1 cellular context compared by ENCODE assay signal in the genomic region with DNA sequence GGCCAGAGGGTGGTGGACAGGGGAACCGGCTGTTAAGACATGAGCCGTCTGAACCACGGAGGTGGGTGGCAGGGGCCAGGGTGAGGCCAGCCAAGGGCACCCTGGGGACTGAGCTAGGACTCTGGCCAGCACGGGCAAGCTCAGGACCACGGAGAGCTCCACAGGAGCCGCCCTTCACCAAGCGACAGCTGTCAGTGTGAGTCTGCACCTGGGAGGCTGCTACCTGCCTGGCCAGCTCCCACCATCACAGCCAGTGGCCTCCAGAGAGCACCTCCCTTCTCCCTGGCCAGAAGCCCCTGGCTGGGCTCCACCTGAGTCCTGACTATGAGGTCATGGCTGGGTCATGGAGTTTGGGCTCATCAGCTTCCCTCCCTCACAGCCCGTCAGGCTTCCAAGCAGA.
TF ChIP-seq lines count a peak whose summit lies in the region.

No MANE protein-coding gene starts in this region.

TF ChIP-seq in HepG2, 621 proteins besides CTCF, POLR2A, EP300 and RAD21 (continued from another document):
- TF ChIP-seq NR2F2 (IDR thresholded peaks at IDR 0.05; ENCODE audit: borderline replicate concordance, low read depth) (no peak), ZNF253 (CRISPR knock-in tag; IDR thresholded peaks at IDR 0.05; ENCODE audit: borderline replicate concordance) (0 out of 2 replicates have a peak, but pooled peaks have one; percentile 22), HOXA9 (CRISPR knock-in tag; IDR thresholded peaks at IDR 0.05; ENCODE audit: borderline replicate concordance) (0 out of 2 replicates have a peak, but pooled peaks have one; percentile 51), MED13 (CRISPR knock-in tag; IDR thresholded peaks at IDR 0.05) (no peak), SALL2 (CRISPR knock-in tag; IDR thresholded peaks at IDR 0.05) (0 out of 2 replicates have a peak, but pooled peaks have one; percentile 41), ZSCAN29 (CRISPR knock-in tag; conservative IDR thresholded peaks at IDR 0.05) (no peak), HDAC2 (CRISPR knock-in tag; IDR thresholded peaks at IDR 0.05) (peak; percentile 79), NFIB (CRISPR knock-in tag; IDR thresholded peaks at IDR 0.05; ENCODE audit: borderline replicate concordance) (no peak), ARNTL (CRISPR knock-in tag; IDR thresholded peaks at IDR 0.05) (0 out of 2 replicates have a peak, but pooled peaks have one; percentile 41), SP4 (CRISPR knock-in tag; IDR thresholded peaks at IDR 0.05) (peak; percentile 49; the same call in 1 of the 2 replicates), CBX5 (CRISPR knock-in tag; IDR thresholded peaks at IDR 0.05; ENCODE audit: borderline replicate concordance) (0 out of 2 replicates have a peak, but pooled peaks have one; percentile 29), DNMT1 (CRISPR knock-in tag; IDR thresholded peaks at IDR 0.05) (no peak), ZNF292 (CRISPR knock-in tag; IDR thresholded peaks at IDR 0.05; ENCODE audit: borderline replicate concordance, low read depth) (0 out of 2 replicates have a peak, but pooled peaks have one; percentile 30), ZIK1 (CRISPR knock-in tag; IDR thresholded peaks at IDR 0.05; ENCODE audit: borderline replicate concordance, low read depth) (peak; percentile 72; the same call in 1 of the 2 replicates), NBN (conservative IDR thresholded peaks at IDR 0.05) (no peak), SAP130 (CRISPR knock-in tag; IDR thresholded peaks at IDR 0.05; ENCODE audit: low read depth) (peak; percentile 89), ZSCAN9 (CRISPR knock-in tag; IDR thresholded peaks at IDR 0.05; ENCODE audit: borderline replicate concordance) (peak; percentile 97), MBNL3 (CRISPR knock-in tag; conservative IDR thresholded peaks at IDR 0.05) (no peak), SYNCRIP (IDR thresholded peaks at IDR 0.05; ENCODE audit: insufficient read depth, low read depth, low read length) (no peak), HNRNPL (IDR thresholded peaks at IDR 0.05; ENCODE audit: low read depth, low read length) (0 out of 2 replicates have a peak, but pooled peaks have one; percentile 46), GTF2F1 (IDR thresholded peaks at IDR 0.05; ENCODE audit: low read length) (no peak), ARID2 (CRISPR knock-in tag; IDR thresholded peaks at IDR 0.05; ENCODE audit: borderline replicate concordance) (0 out of 2 replicates have a peak, but pooled peaks have one; percentile 33), IKZF4 (CRISPR knock-in tag; IDR thresholded peaks at IDR 0.05; ENCODE audit: borderline replicate concordance, low read depth, not compliant biosample characterization) (peak; percentile 80), ZNF235 (CRISPR knock-in tag; IDR thresholded peaks at IDR 0.05; ENCODE audit: borderline replicate concordance) (no peak), ZNF557 (CRISPR knock-in tag; IDR thresholded peaks at IDR 0.05) (0 out of 2 replicates have a peak, but pooled peaks have one; percentile 41), STAG1 (CRISPR knock-in tag; IDR thresholded peaks at IDR 0.05) (0 out of 2 replicates have a peak, but pooled peaks have one; percentile 4)
- TF ChIP-seq, protein P1, sequence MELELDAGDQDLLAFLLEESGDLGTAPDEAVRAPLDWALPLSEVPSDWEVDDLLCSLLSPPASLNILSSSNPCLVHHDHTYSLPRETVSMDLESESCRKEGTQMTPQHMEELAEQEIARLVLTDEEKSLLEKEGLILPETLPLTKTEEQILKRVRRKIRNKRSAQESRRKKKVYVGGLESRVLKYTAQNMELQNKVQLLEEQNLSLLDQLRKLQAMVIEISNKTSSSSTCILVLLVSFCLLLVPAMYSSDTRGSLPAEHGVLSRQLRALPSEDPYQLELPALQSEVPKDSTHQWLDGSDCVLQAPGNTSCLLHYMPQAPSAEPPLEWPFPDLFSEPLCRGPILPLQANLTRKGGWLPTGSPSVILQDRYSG (CRISPR knock-in tag; IDR thresholded peaks at IDR 0.05): no peak
- TF ChIP-seq, protein P2, sequence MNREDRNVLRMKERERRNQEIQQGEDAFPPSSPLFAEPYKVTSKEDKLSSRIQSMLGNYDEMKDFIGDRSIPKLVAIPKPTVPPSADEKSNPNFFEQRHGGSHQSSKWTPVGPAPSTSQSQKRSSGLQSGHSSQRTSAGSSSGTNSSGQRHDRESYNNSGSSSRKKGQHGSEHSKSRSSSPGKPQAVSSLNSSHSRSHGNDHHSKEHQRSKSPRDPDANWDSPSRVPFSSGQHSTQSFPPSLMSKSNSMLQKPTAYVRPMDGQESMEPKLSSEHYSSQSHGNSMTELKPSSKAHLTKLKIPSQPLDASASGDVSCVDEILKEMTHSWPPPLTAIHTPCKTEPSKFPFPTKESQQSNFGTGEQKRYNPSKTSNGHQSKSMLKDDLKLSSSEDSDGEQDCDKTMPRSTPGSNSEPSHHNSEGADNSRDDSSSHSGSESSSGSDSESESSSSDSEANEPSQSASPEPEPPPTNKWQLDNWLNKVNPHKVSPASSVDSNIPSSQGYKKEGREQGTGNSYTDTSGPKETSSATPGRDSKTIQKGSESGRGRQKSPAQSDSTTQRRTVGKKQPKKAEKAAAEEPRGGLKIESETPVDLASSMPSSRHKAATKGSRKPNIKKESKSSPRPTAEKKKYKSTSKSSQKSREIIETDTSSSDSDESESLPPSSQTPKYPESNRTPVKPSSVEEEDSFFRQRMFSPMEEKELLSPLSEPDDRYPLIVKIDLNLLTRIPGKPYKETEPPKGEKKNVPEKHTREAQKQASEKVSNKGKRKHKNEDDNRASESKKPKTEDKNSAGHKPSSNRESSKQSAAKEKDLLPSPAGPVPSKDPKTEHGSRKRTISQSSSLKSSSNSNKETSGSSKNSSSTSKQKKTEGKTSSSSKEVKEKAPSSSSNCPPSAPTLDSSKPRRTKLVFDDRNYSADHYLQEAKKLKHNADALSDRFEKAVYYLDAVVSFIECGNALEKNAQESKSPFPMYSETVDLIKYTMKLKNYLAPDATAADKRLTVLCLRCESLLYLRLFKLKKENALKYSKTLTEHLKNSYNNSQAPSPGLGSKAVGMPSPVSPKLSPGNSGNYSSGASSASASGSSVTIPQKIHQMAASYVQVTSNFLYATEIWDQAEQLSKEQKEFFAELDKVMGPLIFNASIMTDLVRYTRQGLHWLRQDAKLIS (CRISPR knock-in tag; IDR thresholded peaks at IDR 0.05): no peak
- TF ChIP-seq, protein P3, sequence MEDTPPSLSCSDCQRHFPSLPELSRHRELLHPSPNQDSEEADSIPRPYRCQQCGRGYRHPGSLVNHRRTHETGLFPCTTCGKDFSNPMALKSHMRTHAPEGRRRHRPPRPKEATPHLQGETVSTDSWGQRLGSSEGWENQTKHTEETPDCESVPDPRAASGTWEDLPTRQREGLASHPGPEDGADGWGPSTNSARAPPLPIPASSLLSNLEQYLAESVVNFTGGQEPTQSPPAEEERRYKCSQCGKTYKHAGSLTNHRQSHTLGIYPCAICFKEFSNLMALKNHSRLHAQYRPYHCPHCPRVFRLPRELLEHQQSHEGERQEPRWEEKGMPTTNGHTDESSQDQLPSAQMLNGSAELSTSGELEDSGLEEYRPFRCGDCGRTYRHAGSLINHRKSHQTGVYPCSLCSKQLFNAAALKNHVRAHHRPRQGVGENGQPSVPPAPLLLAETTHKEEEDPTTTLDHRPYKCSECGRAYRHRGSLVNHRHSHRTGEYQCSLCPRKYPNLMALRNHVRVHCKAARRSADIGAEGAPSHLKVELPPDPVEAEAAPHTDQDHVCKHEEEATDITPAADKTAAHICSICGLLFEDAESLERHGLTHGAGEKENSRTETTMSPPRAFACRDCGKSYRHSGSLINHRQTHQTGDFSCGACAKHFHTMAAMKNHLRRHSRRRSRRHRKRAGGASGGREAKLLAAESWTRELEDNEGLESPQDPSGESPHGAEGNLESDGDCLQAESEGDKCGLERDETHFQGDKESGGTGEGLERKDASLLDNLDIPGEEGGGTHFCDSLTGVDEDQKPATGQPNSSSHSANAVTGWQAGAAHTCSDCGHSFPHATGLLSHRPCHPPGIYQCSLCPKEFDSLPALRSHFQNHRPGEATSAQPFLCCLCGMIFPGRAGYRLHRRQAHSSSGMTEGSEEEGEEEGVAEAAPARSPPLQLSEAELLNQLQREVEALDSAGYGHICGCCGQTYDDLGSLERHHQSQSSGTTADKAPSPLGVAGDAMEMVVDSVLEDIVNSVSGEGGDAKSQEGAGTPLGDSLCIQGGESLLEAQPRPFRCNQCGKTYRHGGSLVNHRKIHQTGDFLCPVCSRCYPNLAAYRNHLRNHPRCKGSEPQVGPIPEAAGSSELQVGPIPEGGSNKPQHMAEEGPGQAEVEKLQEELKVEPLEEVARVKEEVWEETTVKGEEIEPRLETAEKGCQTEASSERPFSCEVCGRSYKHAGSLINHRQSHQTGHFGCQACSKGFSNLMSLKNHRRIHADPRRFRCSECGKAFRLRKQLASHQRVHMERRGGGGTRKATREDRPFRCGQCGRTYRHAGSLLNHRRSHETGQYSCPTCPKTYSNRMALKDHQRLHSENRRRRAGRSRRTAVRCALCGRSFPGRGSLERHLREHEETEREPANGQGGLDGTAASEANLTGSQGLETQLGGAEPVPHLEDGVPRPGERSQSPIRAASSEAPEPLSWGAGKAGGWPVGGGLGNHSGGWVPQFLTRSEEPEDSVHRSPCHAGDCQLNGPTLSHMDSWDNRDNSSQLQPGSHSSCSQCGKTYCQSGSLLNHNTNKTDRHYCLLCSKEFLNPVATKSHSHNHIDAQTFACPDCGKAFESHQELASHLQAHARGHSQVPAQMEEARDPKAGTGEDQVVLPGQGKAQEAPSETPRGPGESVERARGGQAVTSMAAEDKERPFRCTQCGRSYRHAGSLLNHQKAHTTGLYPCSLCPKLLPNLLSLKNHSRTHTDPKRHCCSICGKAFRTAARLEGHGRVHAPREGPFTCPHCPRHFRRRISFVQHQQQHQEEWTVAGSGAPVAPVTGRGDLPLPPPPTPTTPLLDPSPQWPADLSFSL (CRISPR knock-in tag; IDR thresholded peaks at IDR 0.05): no peak
- TF ChIP-seq, protein P4, sequence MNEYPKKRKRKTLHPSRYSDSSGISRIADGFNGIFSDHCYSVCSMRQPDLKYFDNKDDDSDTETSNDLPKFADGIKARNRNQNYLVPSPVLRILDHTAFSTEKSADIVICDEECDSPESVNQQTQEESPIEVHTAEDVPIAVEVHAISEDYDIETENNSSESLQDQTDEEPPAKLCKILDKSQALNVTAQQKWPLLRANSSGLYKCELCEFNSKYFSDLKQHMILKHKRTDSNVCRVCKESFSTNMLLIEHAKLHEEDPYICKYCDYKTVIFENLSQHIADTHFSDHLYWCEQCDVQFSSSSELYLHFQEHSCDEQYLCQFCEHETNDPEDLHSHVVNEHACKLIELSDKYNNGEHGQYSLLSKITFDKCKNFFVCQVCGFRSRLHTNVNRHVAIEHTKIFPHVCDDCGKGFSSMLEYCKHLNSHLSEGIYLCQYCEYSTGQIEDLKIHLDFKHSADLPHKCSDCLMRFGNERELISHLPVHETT (CRISPR knock-in tag; conservative IDR thresholded peaks at IDR 0.05): peak; percentile 67; the same call in 1 of the 2 replicates
- TF ChIP-seq, protein P5, sequence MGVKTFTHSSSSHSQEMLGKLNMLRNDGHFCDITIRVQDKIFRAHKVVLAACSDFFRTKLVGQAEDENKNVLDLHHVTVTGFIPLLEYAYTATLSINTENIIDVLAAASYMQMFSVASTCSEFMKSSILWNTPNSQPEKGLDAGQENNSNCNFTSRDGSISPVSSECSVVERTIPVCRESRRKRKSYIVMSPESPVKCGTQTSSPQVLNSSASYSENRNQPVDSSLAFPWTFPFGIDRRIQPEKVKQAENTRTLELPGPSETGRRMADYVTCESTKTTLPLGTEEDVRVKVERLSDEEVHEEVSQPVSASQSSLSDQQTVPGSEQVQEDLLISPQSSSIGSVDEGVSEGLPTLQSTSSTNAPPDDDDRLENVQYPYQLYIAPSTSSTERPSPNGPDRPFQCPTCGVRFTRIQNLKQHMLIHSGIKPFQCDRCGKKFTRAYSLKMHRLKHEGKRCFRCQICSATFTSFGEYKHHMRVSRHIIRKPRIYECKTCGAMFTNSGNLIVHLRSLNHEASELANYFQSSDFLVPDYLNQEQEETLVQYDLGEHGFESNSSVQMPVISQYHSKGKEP (CRISPR knock-in tag; IDR thresholded peaks at IDR 0.05): peak; percentile 82; the same call in 1 of the 2 replicates
- TF ChIP-seq, protein P6, sequence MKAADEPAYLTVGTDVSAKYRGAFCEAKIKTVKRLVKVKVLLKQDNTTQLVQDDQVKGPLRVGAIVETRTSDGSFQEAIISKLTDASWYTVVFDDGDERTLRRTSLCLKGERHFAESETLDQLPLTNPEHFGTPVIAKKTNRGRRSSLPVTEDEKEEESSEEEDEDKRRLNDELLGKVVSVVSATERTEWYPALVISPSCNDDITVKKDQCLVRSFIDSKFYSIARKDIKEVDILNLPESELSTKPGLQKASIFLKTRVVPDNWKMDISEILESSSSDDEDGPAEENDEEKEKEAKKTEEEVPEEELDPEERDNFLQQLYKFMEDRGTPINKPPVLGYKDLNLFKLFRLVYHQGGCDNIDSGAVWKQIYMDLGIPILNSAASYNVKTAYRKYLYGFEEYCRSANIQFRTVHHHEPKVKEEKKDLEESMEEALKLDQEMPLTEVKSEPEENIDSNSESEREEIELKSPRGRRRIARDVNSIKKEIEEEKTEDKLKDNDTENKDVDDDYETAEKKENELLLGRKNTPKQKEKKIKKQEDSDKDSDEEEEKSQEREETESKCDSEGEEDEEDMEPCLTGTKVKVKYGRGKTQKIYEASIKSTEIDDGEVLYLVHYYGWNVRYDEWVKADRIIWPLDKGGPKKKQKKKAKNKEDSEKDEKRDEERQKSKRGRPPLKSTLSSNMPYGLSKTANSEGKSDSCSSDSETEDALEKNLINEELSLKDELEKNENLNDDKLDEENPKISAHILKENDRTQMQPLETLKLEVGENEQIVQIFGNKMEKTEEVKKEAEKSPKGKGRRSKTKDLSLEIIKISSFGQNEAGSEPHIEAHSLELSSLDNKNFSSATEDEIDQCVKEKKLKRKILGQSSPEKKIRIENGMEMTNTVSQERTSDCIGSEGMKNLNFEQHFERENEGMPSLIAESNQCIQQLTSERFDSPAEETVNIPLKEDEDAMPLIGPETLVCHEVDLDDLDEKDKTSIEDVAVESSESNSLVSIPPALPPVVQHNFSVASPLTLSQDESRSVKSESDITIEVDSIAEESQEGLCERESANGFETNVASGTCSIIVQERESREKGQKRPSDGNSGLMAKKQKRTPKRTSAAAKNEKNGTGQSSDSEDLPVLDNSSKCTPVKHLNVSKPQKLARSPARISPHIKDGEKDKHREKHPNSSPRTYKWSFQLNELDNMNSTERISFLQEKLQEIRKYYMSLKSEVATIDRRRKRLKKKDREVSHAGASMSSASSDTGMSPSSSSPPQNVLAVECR (CRISPR knock-in tag; IDR thresholded peaks at IDR 0.05; ENCODE audit: borderline replicate concordance): peak; percentile 55; the same call in 1 of the 2 replicates
- TF ChIP-seq, protein P7, sequence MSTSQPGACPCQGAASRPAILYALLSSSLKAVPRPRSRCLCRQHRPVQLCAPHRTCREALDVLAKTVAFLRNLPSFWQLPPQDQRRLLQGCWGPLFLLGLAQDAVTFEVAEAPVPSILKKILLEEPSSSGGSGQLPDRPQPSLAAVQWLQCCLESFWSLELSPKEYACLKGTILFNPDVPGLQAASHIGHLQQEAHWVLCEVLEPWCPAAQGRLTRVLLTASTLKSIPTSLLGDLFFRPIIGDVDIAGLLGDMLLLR (CRISPR knock-in tag; IDR thresholded peaks at IDR 0.05): no peak
- TF ChIP-seq, protein P8, sequence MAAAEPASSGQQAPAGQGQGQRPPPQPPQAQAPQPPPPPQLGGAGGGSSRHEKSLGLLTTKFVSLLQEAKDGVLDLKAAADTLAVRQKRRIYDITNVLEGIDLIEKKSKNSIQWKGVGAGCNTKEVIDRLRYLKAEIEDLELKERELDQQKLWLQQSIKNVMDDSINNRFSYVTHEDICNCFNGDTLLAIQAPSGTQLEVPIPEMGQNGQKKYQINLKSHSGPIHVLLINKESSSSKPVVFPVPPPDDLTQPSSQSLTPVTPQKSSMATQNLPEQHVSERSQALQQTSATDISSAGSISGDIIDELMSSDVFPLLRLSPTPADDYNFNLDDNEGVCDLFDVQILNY (CRISPR knock-in tag; conservative IDR thresholded peaks at IDR 0.05): 0 out of 2 replicates have a peak, but pooled peaks have one; percentile 53
